ENCODE assay signal across 8 cellular contexts in genomic region chr19:49492573-49493411, GRCh38. TPM values are rescaled to one million over a fixed set of nuclear protein-coding genes. Genes with fewer than 3 reads are reported as not detected.
DNase-seq lines count a peak whose midpoint lies in the region; ATAC-seq and TF ChIP-seq lines count a peak whose summit lies in the region.

No MANE protein-coding gene starts in this region.

- DNase-seq in WTC11 (ENCODE audit: low spot score) (no peak), mesendoderm (no peak), cerebellum (ENCODE audit: low spot score) (no peak), NK-92 (lab: John Stamatoyannopoulos, UW; ENCODE audit: unreplicated experiment) (no peak), cortex of kidney (lab: John Stamatoyannopoulos, UW) (no peak)

- POLR2A ChIA-PET in WTC11 (lab: Charles Lee): interaction anchor here (0.6 to 0.7 kb wide), 4 partner anchors 14 to 366 kb away, joined by 3 to 5 read pairs (median 4); no protein-coding TSS in a partner anchor

- H3K79me2 ChIP-seq in DOHH2 (ENCODE audit: control insufficient read depth, low read length) (peaks cover 52% of the 10 kb centered on the region), mesendoderm (ENCODE audit: control insufficient read depth, insufficient read depth, low read length) (peaks cover 46% of the 10 kb centered on the region)

- no peak overlapping the region for H2BK15ac ChIP-seq in mesendoderm (replicated peaks; ENCODE audit: low read depth)

- H4K5ac ChIP-seq in mesendoderm (ENCODE audit: low read length): no peak overlapping the region

- H2AK5ac ChIP-seq in mesendoderm (ENCODE audit: low read length): no peak overlapping the region

- peaks cover 69% of the 10 kb centered on the region for H3K4me1 ChIP-seq in DOHH2 (ENCODE audit: control insufficient read depth, low read length)
- H3K4me1 ChIP-seq in HUES64 (ENCODE audit: insufficient read depth, low read length): peaks cover 14% of the 10 kb centered on the region
- H3K4me1 ChIP-seq in mesendoderm (ENCODE audit: control insufficient read depth, low read depth, low read length): peaks cover 7% of the 10 kb centered on the region

- H3K4me2 ChIP-seq in DOHH2 (ENCODE audit: low read length) (peak overlapping the region; percentile 31), mesendoderm (ENCODE audit: low read length) (no peak overlapping the region)

- H3K36me3 Mint-ChIP-seq in WTC11: peaks cover 65% of the 10 kb centered on the region

- H3K27me3 ChIP-seq in DOHH2 (ENCODE audit: control insufficient read depth, low read length) (no peaks in the 10 kb centered on the region), HUES64 (ENCODE audit: insufficient read depth, low read length) (no peaks in the 10 kb centered on the region), mesendoderm (ENCODE audit: insufficient read depth, low read length, poor library complexity) (no peaks in the 10 kb centered on the region)

- peak overlapping the region; percentile 84 for H3K27ac Mint-ChIP-seq in WTC11

- peaks cover 81% of the 10 kb centered on the region for H3F3A ChIP-seq in DOHH2 (ENCODE audit: control insufficient read depth, insufficient read depth)

- no peaks in the 10 kb centered on the region for H3K9me3 Mint-ChIP-seq in WTC11

- H4K20me1 ChIP-seq in DOHH2 (ENCODE audit: control insufficient read depth, insufficient read depth, low read depth, low read length): peaks cover 32% of the 10 kb centered on the region

- no peak overlapping the region for H3K23ac ChIP-seq in mesendoderm (ENCODE audit: low read length)

- no peak overlapping the region for H2BK120ac ChIP-seq in mesendoderm (ENCODE audit: low read depth, low read length)

- no peak overlapping the region for H3K18ac ChIP-seq in mesendoderm (ENCODE audit: low read length)

- H3K9me2 ChIP-seq in DOHH2 (replicated peaks; ENCODE audit: control insufficient read depth, low read length): no peaks in the 10 kb centered on the region

- ATAC-seq in WTC11: peak; percentile 2
- ATAC-seq in HG02884 (IDR thresholded peaks at IDR 0.05; ENCODE audit: unreplicated experiment): no peak

- TF ChIP-seq CTCF in DOHH2 (IDR thresholded peaks at IDR 0.05; ENCODE audit: low read depth, low read length, poor library complexity, severe bottlenecking) (no peak), WTC11 (IDR thresholded peaks at IDR 0.05) (no peak)

- no peak overlapping the region for H4K8ac ChIP-seq in mesendoderm (ENCODE audit: low read depth, low read length)

- H3K4me1 Mint-ChIP-seq in WTC11: peaks cover 33% of the 10 kb centered on the region

- H3K9me3 ChIP-seq in DOHH2 (ENCODE audit: control insufficient read depth, insufficient read depth, low read length): no peaks in the 10 kb centered on the region
- no peaks in the 10 kb centered on the region for H3K9me3 ChIP-seq in HUES64 (ENCODE audit: insufficient read depth, low read depth, low read length)

- H3K4ac ChIP-seq in mesendoderm (ENCODE audit: low read depth, low read length): no peak overlapping the region

- H3K4me3 ChIP-seq in DOHH2 (ENCODE audit: low read length): no peak overlapping the region
- no peak overlapping the region for H3K4me3 ChIP-seq in HUES64 (ENCODE audit: low read length)
- no peak overlapping the region for H3K4me3 ChIP-seq in mesendoderm (ENCODE audit: low read length)

- peaks cover 18% of the 10 kb centered on the region for H3K79me1 ChIP-seq in mesendoderm (ENCODE audit: low read length)

- WGBS in HUES64: 85% methylated on average over 12 of the region's 12 CpGs
- no CpG with 5 or more reads among the region's 12 CpGs for WGBS in mesendoderm (ENCODE audit: extremely low coverage, insufficient coverage, low lambda C conversion rate)

- H3K27ac ChIP-seq in DOHH2 (ENCODE audit: low read depth, low read length) (peak overlapping the region; percentile 81), HUES64 (ENCODE audit: low read depth, low read length) (peak overlapping the region; percentile 0; the same call in 1 of the 2 replicates), mesendoderm (ENCODE audit: low read depth, low read length) (peak overlapping the region; percentile 22)

- H3K9ac ChIP-seq in HUES64 (ENCODE audit: low read depth, low read length): no peak overlapping the region; the same call in 1 of the 2 replicates
- H3K9ac ChIP-seq in mesendoderm (ENCODE audit: low read length): no peak overlapping the region

- CTCF ChIA-PET in WTC11 (lab: Charles Lee): interaction anchor here (1.0 to 2.2 kb wide), 4 partner anchors 14 to 78 kb away, joined by 3 to 7 read pairs (median 5); no protein-coding TSS in a partner anchor

- no peak overlapping the region for H3K56ac ChIP-seq in mesendoderm (ENCODE audit: low read length)

- H2BK5ac ChIP-seq in mesendoderm (ENCODE audit: low read length): no peak overlapping the region

- H3K36me3 ChIP-seq in DOHH2 (ENCODE audit: control insufficient read depth, low read length) (peaks cover 71% of the 10 kb centered on the region), HUES64 (ENCODE audit: insufficient read depth, low read length) (peaks cover 61% of the 10 kb centered on the region), mesendoderm (ENCODE audit: control insufficient read depth, insufficient read depth, low read length) (peaks cover 32% of the 10 kb centered on the region)

- H3K27me3 Mint-ChIP-seq in WTC11 (ENCODE audit: low read depth): peaks cover 4% of the 10 kb centered on the region; the same call in 1 of the 2 replicates

- H3K4me3 Mint-ChIP-seq in WTC11: no peak overlapping the region

TF ChIP-seq in WTC11, 78 proteins besides CTCF, POLR2A, EP300 and RAD21 (continues in another document):
- no peak; the same call in 1 of the 2 replicates for TF ChIP-seq ATF1 (CRISPR knock-in tag; IDR thresholded peaks at IDR 0.05)
- TF ChIP-seq SMAD4 (CRISPR knock-in tag; IDR thresholded peaks at IDR 0.05): no peak
- no peak for TF ChIP-seq IRF1 (CRISPR knock-in tag; IDR thresholded peaks at IDR 0.05)
- TF ChIP-seq ZNF317 (CRISPR knock-in tag; IDR thresholded peaks at IDR 0.05; ENCODE audit: borderline replicate concordance, low read depth): 0 out of 2 replicates have a peak, but pooled peaks have one; percentile 18
- TF ChIP-seq PRDM15 (CRISPR knock-in tag; IDR thresholded peaks at IDR 0.05): no peak

RNA-seq across cellular contexts. Expression of gene RPS11, which starts 3.4 kb away (rescaled TPM):
- 2,364 TPM for polyA plus RNA-seq in HUES64 (2013, experiment 1 of 2)
- 2,511 TPM for polyA plus RNA-seq in HUES64 (2013, experiment 2 of 2)
- total RNA-seq in WTC11 (2021): 2,299 to 2,683 TPM (median 2,679 TPM) in 3 replicates
- polyA plus RNA-seq in mesendoderm (2013, experiment 1 of 2): 3,620 TPM
- polyA plus RNA-seq in mesendoderm (2013, experiment 2 of 2): 3,679 TPM
- 1,480 TPM for total RNA-seq in cerebellum

RNA-seq across cellular contexts. Expression of gene RPL13A, which starts 5.4 kb away (rescaled TPM):
- polyA plus RNA-seq in HUES64 (2013, experiment 1 of 2): 2,534 TPM
- polyA plus RNA-seq in HUES64 (2013, experiment 2 of 2): 2,729 TPM
- total RNA-seq in WTC11 (2021): 3,861 to 4,362 TPM (median 4,362 TPM) in 3 replicates
- polyA plus RNA-seq in mesendoderm (2013, experiment 1 of 2): 5,150 TPM
- polyA plus RNA-seq in mesendoderm (2013, experiment 2 of 2): 5,166 TPM
- total RNA-seq in cerebellum: 1,311 TPM

RNA-seq across cellular contexts. Expression of gene FLT3LG, which starts 18.8 kb away (rescaled TPM):
- 0.85 TPM for polyA plus RNA-seq in HUES64 (2013, experiment 1 of 2)
- 1.1 TPM for polyA plus RNA-seq in HUES64 (2013, experiment 2 of 2)
- total RNA-seq in WTC11 (2021): 2.9 to 5.3 TPM (median 3.6 TPM) in 3 replicates
- polyA plus RNA-seq in mesendoderm (2013, experiment 1 of 2): 0.53 TPM
- polyA plus RNA-seq in mesendoderm (2013, experiment 2 of 2): 0.71 TPM
- total RNA-seq in cerebellum: 0.36 TPM

RNA-seq across cellular contexts. Expression of gene FCGRT, which starts 19.7 kb away (rescaled TPM):
- polyA plus RNA-seq in HUES64 (2013, experiment 1 of 2): 14.3 TPM
- 24.0 TPM for polyA plus RNA-seq in HUES64 (2013, experiment 2 of 2)
- total RNA-seq in WTC11 (2021): 53.8 to 69.9 TPM (median 61.2 TPM) in 3 replicates
- polyA plus RNA-seq in mesendoderm (2013, experiment 1 of 2): 18.9 TPM
- polyA plus RNA-seq in mesendoderm (2013, experiment 2 of 2): 16.9 TPM
- 22.7 TPM for total RNA-seq in cerebellum

RNA-seq across cellular contexts. Expression of gene RCN3, which starts 35.0 kb away (rescaled TPM):
- polyA plus RNA-seq in HUES64 (2013, experiment 1 of 2): 3.3 TPM
- polyA plus RNA-seq in HUES64 (2013, experiment 2 of 2): 3.6 TPM
- total RNA-seq in WTC11 (2021) (14.3 to 20.6 TPM (median 20.3 TPM) in 3 replicates), cerebellum (3.3 TPM)
- polyA plus RNA-seq in mesendoderm (2013, experiment 1 of 2): 7.1 TPM
- polyA plus RNA-seq in mesendoderm (2013, experiment 2 of 2): 8.6 TPM

Comparison
In these comparisons a context has a peak if more than half of its experiments do, and no peak if none do; other contexts are left out.
1. H3K27ac ChIP-seq: peak in every context shown above with its lines; median percentile 81 in DOHH2; 22 in mesendoderm; 0 in HUES64.